1 cellular context compared by ENCODE assay signal in genomic region chr10:133224861-133225366, GRCh38.
TF ChIP-seq lines count a peak whose summit lies in the region.

No MANE protein-coding gene starts in this region.

TF ChIP-seq in H1, 55 proteins besides CTCF, POLR2A, EP300 and RAD21:
- TF ChIP-seq ZNF274 (IDR thresholded peaks at IDR 0.05; ENCODE audit: borderline replicate concordance, extremely low read depth, low read length) (no peak), CHD7 (IDR thresholded peaks at IDR 0.05; ENCODE audit: insufficient replicate concordance, low read length) (no peak), MAX (IDR thresholded peaks at IDR 0.05) (no peak), CEBPB (IDR thresholded peaks at IDR 0.05; ENCODE audit: low read depth, low read length) (no peak)
